Comparison of ENCODE assay signal across 19 cellular contexts in genomic region chr12:116990971-116991966, GRCh38.
DNase-seq lines count a peak whose midpoint lies in the region; ATAC-seq and TF ChIP-seq lines count a peak whose summit lies in the region.
"Had no signal": no experiment of that assay in that cellular context is flagged by ENCODE, and none has a peak within 500 bp of the region (broad histone marks: within the 10 kb centered on the region; RNA-seq: fewer than 3 reads in every experiment).

No MANE protein-coding gene starts in this region.

- no peak for TF ChIP-seq CTCF in left ventricle myocardium inferior (IDR thresholded peaks at IDR 0.05; ENCODE audit: borderline replicate concordance)
- no peak for TF ChIP-seq CTCF in thoracic aorta (IDR thresholded peaks at IDR 0.05)

- H3K27me3 ChIP-seq in left ventricle myocardium inferior (ENCODE audit: low read depth), result no peaks in the 10 kb centered on the region
- no peaks in the 10 kb centered on the region for H3K27me3 ChIP-seq in right cardiac atrium (ENCODE audit: control insufficient read depth, insufficient read depth)
- no peaks in the 10 kb centered on the region for H3K27me3 ChIP-seq in thoracic aorta (replicated peaks; ENCODE audit: insufficient read depth)
- H3K27me3 ChIP-seq: spleen, uterus had no signal

- H3K4me3 ChIP-seq in left ventricle myocardium inferior (no peak overlapping the region), right cardiac atrium (ENCODE audit: low read length) (no peak overlapping the region), thoracic aorta (no peak overlapping the region)
- H3K4me3 ChIP-seq: HAP-1, spleen, uterus had no signal

- H3K27ac ChIP-seq in left ventricle myocardium inferior (replicated peaks) (peak overlapping the region; percentile 44), right cardiac atrium (ENCODE audit: low read length) (peak overlapping the region; percentile 52), thoracic aorta (peak overlapping the region; percentile 6 to 44)
- H3K27ac ChIP-seq: spleen, uterus, WERI-Rb-1 had no signal

- H3K9me3 ChIP-seq in left ventricle myocardium inferior (replicated peaks) (no peaks in the 10 kb centered on the region), right cardiac atrium (ENCODE audit: control insufficient read depth, low read length) (no peaks in the 10 kb centered on the region), thoracic aorta (no peaks in the 10 kb centered on the region)
- H3K9me3 ChIP-seq: HAP-1, spleen, uterus had no signal

- intact Hi-C loops in left ventricle myocardium inferior (cut with micrococcal nuclease) (no loop called here), cardiac septum (cut with DNase I) (no loop called here), right cardiac atrium (cut with DNase I) (no loop called here)

- ATAC-seq in right cardiac atrium (no peak), thoracic aorta (ENCODE audit: insufficient number of reproducible peaks, low FRiP score, low read depth) (no peak)
- ATAC-seq: activated naive CD8-positive, alpha-beta T cell treated with anti-CD3 and anti-CD28 coated beads, Interleukin-2, amount 50 U/mL, for 24 hours; T-helper 17 cell had no signal

- H3K4me1 ChIP-seq in left ventricle myocardium inferior (peaks cover 46% of the 10 kb centered on the region), right cardiac atrium (ENCODE audit: control insufficient read depth, insufficient read depth, low read length) (no peaks in the 10 kb centered on the region), thoracic aorta (ENCODE audit: control insufficient read depth in 1 of 2, low read depth in 2 of 2) (peaks cover 0 to 8% of the 10 kb centered on the region in 2 donors)
- H3K4me1 ChIP-seq: HAP-1, spleen, uterus had no signal

- DNase-seq in left ventricle myocardium inferior, result no peak
- DNase-seq in cardiac septum (ENCODE audit: low spot score), result no peak
- DNase-seq in amniotic epithelial cell (ENCODE audit: low read depth), result peak; percentile 15
- no peak for DNase-seq in right cardiac atrium
- DNase-seq in thoracic aorta (ENCODE audit: low spot score), result no peak
- no peak for DNase-seq in HuH-7 (ENCODE audit: low spot score)
- DNase-seq in stimulated activated CD4-positive, alpha-beta T cell treated with anti-CD3 and anti-CD28 coated beads, Interleukin-1b, Interleukin-23, amount 100 ng/mL, for 48 hours, result no peak
- DNase-seq in NCI-H774 (lab: John Stamatoyannopoulos, UW), result no peak
- DNase-seq: activated effector memory CD4-positive, alpha-beta T cell treated with Interleukin-2 at 50 U/mL for 16 hours; activated naive CD8-positive, alpha-beta T cell treated with anti-CD3 and anti-CD28 coated beads, Interleukin-2, amount 50 U/mL, for 24 hours; DMS79; erythroblast; nephron progenitor cell; NK-92 treated with Interleukin-12 subunit alpha and Interleukin-12 subunit beta, amount 100 ng/mL, for 24 hours; spleen; T-helper 17 cell; uterus; WERI-Rb-1 had no signal

- 77% methylated on average over 7 of the region's 7 CpGs for WGBS in right cardiac atrium

- H3K36me3 ChIP-seq in left ventricle myocardium inferior (peaks cover 13% of the 10 kb centered on the region), thoracic aorta (no peaks in the 10 kb centered on the region)
- H3K36me3 ChIP-seq: HAP-1, uterus had no signal
